In the genomic region with DNA sequence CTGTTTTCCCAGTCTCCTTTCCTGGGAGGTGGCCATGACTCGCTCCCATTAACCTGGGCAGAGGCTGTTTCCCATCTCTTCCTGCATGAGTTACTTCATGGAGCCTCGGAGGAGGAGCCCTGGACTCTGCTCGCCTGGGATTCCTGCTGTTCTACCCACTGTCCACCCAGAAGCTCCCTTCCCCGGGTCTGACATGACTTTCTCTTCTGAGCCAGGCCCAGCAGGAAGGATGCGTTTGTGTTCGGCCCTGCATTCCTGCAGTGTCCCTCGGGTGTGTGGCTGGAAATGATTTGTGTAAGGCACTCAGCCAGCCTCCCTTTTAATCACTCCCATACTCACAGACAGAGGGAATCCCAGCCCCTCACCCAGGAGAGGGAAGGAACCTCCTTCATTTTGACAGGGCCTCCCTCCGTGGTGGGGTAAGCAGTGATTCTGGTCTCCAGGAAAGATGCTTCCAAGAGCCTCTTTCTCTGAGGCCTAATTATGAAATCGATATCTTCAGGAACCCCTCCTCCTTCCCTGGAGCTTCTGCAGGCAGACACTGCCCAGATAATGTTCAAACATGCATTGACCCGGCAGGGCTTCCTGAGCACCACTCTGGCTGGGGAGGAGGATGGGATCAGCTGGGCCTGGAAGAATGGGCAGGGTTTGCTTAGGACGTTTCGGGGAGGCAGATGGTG, we compare ENCODE assay signal across 10 cellular contexts. TPM values are rescaled to one million over a fixed set of nuclear protein-coding genes. Genes with fewer than 3 reads are reported as not detected.
A peak's percentile ranks its signal among the peaks of the same experiment; 100 is the strongest.
DNase-seq lines count a peak whose midpoint lies in the region; ATAC-seq and TF ChIP-seq lines count a peak whose summit lies in the region.
"Had no signal": no experiment of that assay in that cellular context is flagged by ENCODE, and none has a peak within 500 bp of the region (broad histone marks: within the 10 kb centered on the region; RNA-seq: fewer than 3 reads in every experiment).

No MANE protein-coding gene starts in this region.

- H3K4me3 Mint-ChIP-seq in activated naive CD4-positive, alpha-beta T cell treated with anti-CD3 and anti-CD28 coated beads, Interleukin-2, amount 10 ng/mL, durations not matched to agents 7 days and 5 days, result no peak overlapping the region
- no peak overlapping the region for H3K4me3 Mint-ChIP-seq in activated naive CD8-positive, alpha-beta T cell treated with anti-CD3 and anti-CD28 coated beads, Interleukin-2, amount 50 U/mL, for 24 hours
- H3K4me3 Mint-ChIP-seq: activated naive CD4-positive, alpha-beta T cell treated with anti-CD3 and anti-CD28 coated beads for 36 hours had no signal

- no peaks in the 10 kb centered on the region for H3K36me3 ChIP-seq in mucosa of descending colon (ENCODE audit: low read depth)
- H3K36me3 ChIP-seq: right lobe of liver had no signal

- peaks cover 15% of the 10 kb centered on the region for H3K27me3 Mint-ChIP-seq in activated naive CD4-positive, alpha-beta T cell treated with anti-CD3 and anti-CD28 coated beads, Interleukin-2, amount 10 ng/mL, durations not matched to agents 7 days and 5 days
- peaks cover 2% of the 10 kb centered on the region for H3K27me3 Mint-ChIP-seq in activated naive CD8-positive, alpha-beta T cell treated with anti-CD3 and anti-CD28 coated beads, Interleukin-2, amount 50 U/mL, for 24 hours

- no peak for TF ChIP-seq CTCF in mucosa of descending colon (IDR thresholded peaks at IDR 0.05)

- intact Hi-C loops in mucosa of descending colon (cut with DNase I, micrococcal nuclease), result no loop called here

- ATAC-seq in mucosa of descending colon (peak; percentile 93), HG02571 (IDR thresholded peaks at IDR 0.05; ENCODE audit: unreplicated experiment) (no peak)
- no peak for ATAC-seq in activated naive CD8-positive, alpha-beta T cell treated with anti-CD3 and anti-CD28 coated beads, Interleukin-2, amount 50 U/mL, for 24 hours
- ATAC-seq: right lobe of liver had no signal

- DNase-seq in Caki2 (ENCODE audit: low read depth) (peak; percentile 27), NCI-H69 (lab: John Stamatoyannopoulos, UW) (peak; percentile 40), fibroblast of gingiva (ENCODE audit: low read depth) (peak; percentile 75), mucosa of descending colon (peak in 1 of 3 donors; percentile 34), D341Med (ENCODE audit: low spot score) (no peak)
- no peak for DNase-seq in activated naive CD4-positive, alpha-beta T cell treated with anti-CD3 and anti-CD28 coated beads, Interleukin-2, amount 10 ng/mL, durations not matched to agents 7 days and 5 days
- DNase-seq in activated naive CD8-positive, alpha-beta T cell treated with anti-CD3 and anti-CD28 coated beads, Interleukin-2, amount 50 U/mL, for 24 hours, result no peak
- DNase-seq: activated naive CD4-positive, alpha-beta T cell treated with anti-CD3 and anti-CD28 coated beads for 36 hours had no signal

- no peaks in the 10 kb centered on the region for H3K4me1 ChIP-seq in mucosa of descending colon (ENCODE audit: low read depth)
- H3K4me1 ChIP-seq: right lobe of liver had no signal

- in situ Hi-C loops in Caki2 (cut with HindIII; ENCODE audit: low pct_unique_long_range_greater_than_20kb, low sequenced_read_pairs), result no loop called here

- CTCF ChIA-PET in activated naive CD4-positive, alpha-beta T cell treated with anti-CD3 and anti-CD28 coated beads, Interleukin-2, amount 10 ng/mL, durations not matched to agents 7 days and 5 days (lab: Charles Lee), result no interaction called here

- H3K4me3 ChIP-seq in mucosa of descending colon, result no peak overlapping the region
- H3K4me3 ChIP-seq: right lobe of liver had no signal

- no peaks in the 10 kb centered on the region for H3K9me3 Mint-ChIP-seq in activated naive CD4-positive, alpha-beta T cell treated with anti-CD3 and anti-CD28 coated beads, Interleukin-2, amount 10 ng/mL, durations not matched to agents 7 days and 5 days
- no peaks in the 10 kb centered on the region for H3K9me3 Mint-ChIP-seq in activated naive CD8-positive, alpha-beta T cell treated with anti-CD3 and anti-CD28 coated beads, Interleukin-2, amount 50 U/mL, for 24 hours
- H3K9me3 Mint-ChIP-seq: activated naive CD4-positive, alpha-beta T cell treated with anti-CD3 and anti-CD28 coated beads for 36 hours had no signal

- no peak overlapping the region for H3K27ac Mint-ChIP-seq in activated naive CD4-positive, alpha-beta T cell treated with anti-CD3 and anti-CD28 coated beads, Interleukin-2, amount 10 ng/mL, durations not matched to agents 7 days and 5 days
- H3K27ac Mint-ChIP-seq in activated naive CD8-positive, alpha-beta T cell treated with anti-CD3 and anti-CD28 coated beads, Interleukin-2, amount 50 U/mL, for 24 hours, result no peak overlapping the region
- H3K27ac Mint-ChIP-seq: activated naive CD4-positive, alpha-beta T cell treated with anti-CD3 and anti-CD28 coated beads for 36 hours had no signal

- no peaks in the 10 kb centered on the region for H3K36me3 Mint-ChIP-seq in activated naive CD4-positive, alpha-beta T cell treated with anti-CD3 and anti-CD28 coated beads, Interleukin-2, amount 10 ng/mL, durations not matched to agents 7 days and 5 days
- H3K36me3 Mint-ChIP-seq in activated naive CD8-positive, alpha-beta T cell treated with anti-CD3 and anti-CD28 coated beads, Interleukin-2, amount 50 U/mL, for 24 hours (ENCODE audit: low read depth), result no peaks in the 10 kb centered on the region

- no peaks in the 10 kb centered on the region for H3K9me3 ChIP-seq in mucosa of descending colon
- H3K9me3 ChIP-seq: right lobe of liver had no signal

- no peaks in the 10 kb centered on the region for H3K4me1 Mint-ChIP-seq in activated naive CD4-positive, alpha-beta T cell treated with anti-CD3 and anti-CD28 coated beads, Interleukin-2, amount 10 ng/mL, durations not matched to agents 7 days and 5 days
- H3K4me1 Mint-ChIP-seq in activated naive CD8-positive, alpha-beta T cell treated with anti-CD3 and anti-CD28 coated beads, Interleukin-2, amount 50 U/mL, for 24 hours, result no peaks in the 10 kb centered on the region

RNA-seq across cellular contexts. Expression of a gene that starts 41.6 kb away (rescaled TPM):
- total RNA-seq in Caki2 (2014; rRNA removed; shearing (Covaris generic); ENCODE audit: low replicate concordance), result 17.4 and 21.4 TPM in 2 replicates
- total RNA-seq in mucosa of descending colon, result 100 to 1,000 TPM; 107 to 163 (median 134) TPM

Comparison
In these comparisons a context has a peak if more than half of its experiments do, and no peak if none do; other contexts are left out.
1. DNase-seq: peak in Caki2 (single experiment), NCI-H69 (single experiment) and fibroblast of gingiva (single experiment); none in D341Med (single experiment), activated naive CD4-positive, alpha-beta T cell treated with anti-CD3 and anti-CD28 coated beads, Interleukin-2, amount 10 ng/mL, durations not matched to agents 7 days and 5 days (single experiment) and activated naive CD8-positive, alpha-beta T cell treated with anti-CD3 and anti-CD28 coated beads, Interleukin-2, amount 50 U/mL, for 24 hours (single experiment).